17 cellular contexts compared by ENCODE assay signal in genomic region chr2:79782540-79782939, GRCh38.
DNase-seq lines count a peak whose midpoint lies in the region; ATAC-seq lines count a peak whose summit lies in the region.
"Had no signal": no experiment of that assay in that cellular context is flagged by ENCODE, and none has a peak within 500 bp of the region (broad histone marks: within the 10 kb centered on the region; RNA-seq: fewer than 3 reads in every experiment).

No MANE protein-coding gene starts in this region.

- ATAC-seq in effector memory CD8-positive, alpha-beta T cell (replicated peaks) = no peak
- ATAC-seq: Panc1 had no signal

- H2BK5ac ChIP-seq in neuronal stem cell (ENCODE audit: low read length) = no peak overlapping the region

- H3K79me1 ChIP-seq in neuronal stem cell (ENCODE audit: low read depth, low read length) = no peaks in the 10 kb centered on the region

- H2BK12ac ChIP-seq in neuronal stem cell (ENCODE audit: low read length) = no peak overlapping the region

- H3K27me3 ChIP-seq in HUES48 (ENCODE audit: control insufficient read depth, insufficient read depth, low read length) (no peaks in the 10 kb centered on the region), NT2/D1 (ENCODE audit: insufficient read depth, insufficient read length) (no peaks in the 10 kb centered on the region), neuronal stem cell (ENCODE audit: control insufficient read depth in 3 of 3, insufficient read depth in 3 of 3, low read depth in 1 of 3, low read length in 3 of 3) (no peaks in the 10 kb centered on the region), SJCRH30 (peaks cover 5% of the 10 kb centered on the region)
- H3K27me3 ChIP-seq: MG63 had no signal

- H3K9ac ChIP-seq in HUES48 (ENCODE audit: low read depth, low read length) (no peak overlapping the region), NT2/D1 (ENCODE audit: insufficient read length, low read depth) (no peak overlapping the region), neuronal stem cell (ENCODE audit: low read depth, low read length, poor library complexity) (no peak overlapping the region)

- H4K91ac ChIP-seq in neuronal stem cell (ENCODE audit: low read depth, low read length, poor library complexity) = no peak overlapping the region

- H2BK15ac ChIP-seq in neuronal stem cell (ENCODE audit: low read length) = no peak overlapping the region

- peak overlapping the region; percentile 23 for H3K4me2 ChIP-seq in neuronal stem cell (ENCODE audit: insufficient read depth, low read length, poor library complexity, severe bottlenecking)

- no peak overlapping the region for H3K23ac ChIP-seq in neuronal stem cell (ENCODE audit: low read depth, low read length, poor library complexity)

- H2AFZ ChIP-seq in neuronal stem cell (ENCODE audit: low read length) = peak overlapping the region; percentile 52

- peak; percentile 86 for DNase-seq in NT2/D1 (ENCODE audit: low read depth, low spot score)
- peak; percentile 84 for DNase-seq in iPS DF 4.7 (ENCODE audit: extremely low read depth, low spot score)
- peak; percentile 26 for DNase-seq in neuronal stem cell (ENCODE audit: low spot score)
- DNase-seq in T-helper 9 cell = no peak
- DNase-seq in SJCRH30 = no peak
- DNase-seq in effector memory CD8-positive, alpha-beta T cell = no peak
- DNase-seq: C1 segment of cervical spinal cord; CD8-positive, alpha-beta memory T cell; Kasumi-1; MG63; NCI-H1048; NCI-H146; NCI-H2081; NCI-H510A; SW 1271 had no signal

- no peak overlapping the region for H3K4me3 ChIP-seq in HUES48 (ENCODE audit: low read depth, low read length)
- H3K4me3 ChIP-seq in NT2/D1 (ENCODE audit: insufficient read length, low read depth) = no peak overlapping the region
- no peak overlapping the region for H3K4me3 ChIP-seq in neuronal stem cell (ENCODE audit: low read length in 2 of 2)
- no peak overlapping the region for H3K4me3 ChIP-seq in SJCRH30
- H3K4me3 ChIP-seq: MG63 had no signal

- no CpG with 5 or more reads among the region's 3 CpGs for WGBS in neuronal stem cell (ENCODE audit: extremely low coverage in 2 of 2, insufficient read length in 2 of 2, insufficient replicate concordance in 1 of 2), 2 donors

- H3K4ac ChIP-seq in neuronal stem cell (ENCODE audit: low read length) = no peak overlapping the region

- H2BK120ac ChIP-seq in neuronal stem cell (ENCODE audit: low read depth, low read length) = no peak overlapping the region

- H3K27me3 Mint-ChIP-seq in effector memory CD8-positive, alpha-beta T cell = no peaks in the 10 kb centered on the region
- H3K27me3 Mint-ChIP-seq: CD8-positive, alpha-beta memory T cell had no signal

- no peak overlapping the region for H3K14ac ChIP-seq in neuronal stem cell (ENCODE audit: low read length)

- H2AK5ac ChIP-seq in neuronal stem cell (ENCODE audit: low read depth, low read length) = no peak overlapping the region

- H3K4me1 ChIP-seq in HUES48 (ENCODE audit: control insufficient read depth, insufficient read depth, low read length) (peaks cover 17% of the 10 kb centered on the region), NT2/D1 (ENCODE audit: insufficient read depth, insufficient read length) (no peaks in the 10 kb centered on the region), neuronal stem cell (ENCODE audit: control insufficient read depth in 2 of 2, insufficient read depth in 1 of 2, low read depth in 1 of 2, low read length in 2 of 2) (peaks cover 2 to 8% of the 10 kb centered on the region in 2 donors), SJCRH30 (no peaks in the 10 kb centered on the region)

- H3K27ac ChIP-seq in HUES48 (ENCODE audit: low read depth, low read length) (peak overlapping the region; percentile 72), neuronal stem cell (replicated peaks; ENCODE audit: low read length) (peak overlapping the region; percentile 66), SJCRH30 (no peak overlapping the region)

- H3K18ac ChIP-seq in neuronal stem cell (ENCODE audit: low read length) = no peak overlapping the region

- no peak overlapping the region for H3K27ac Mint-ChIP-seq in effector memory CD8-positive, alpha-beta T cell
- H3K27ac Mint-ChIP-seq: CD8-positive, alpha-beta memory T cell had no signal

- H4K8ac ChIP-seq in neuronal stem cell (ENCODE audit: low read depth, low read length) = no peak overlapping the region

- no peak overlapping the region for H3K4me3 Mint-ChIP-seq in effector memory CD8-positive, alpha-beta T cell
- H3K4me3 Mint-ChIP-seq: CD8-positive, alpha-beta memory T cell had no signal

- H3K4me1 Mint-ChIP-seq in effector memory CD8-positive, alpha-beta T cell (ENCODE audit: low read depth in 2 of 2) = no peaks in the 10 kb centered on the region
- H3K4me1 Mint-ChIP-seq: CD8-positive, alpha-beta memory T cell had no signal

- H3K36me3 ChIP-seq in HUES48 (ENCODE audit: control insufficient read depth, insufficient read depth, low read length) (no peaks in the 10 kb centered on the region), NT2/D1 (ENCODE audit: insufficient read depth, insufficient read length, low read length) (no peaks in the 10 kb centered on the region), neuronal stem cell (replicated peaks in 1 of 2; ENCODE audit: control insufficient read depth in 2 of 2, insufficient read depth in 2 of 2, low read length in 2 of 2) (no peaks in the 10 kb centered on the region), SJCRH30 (no peaks in the 10 kb centered on the region)
- H3K36me3 ChIP-seq: MG63 had no signal

- H3K9me3 Mint-ChIP-seq in effector memory CD8-positive, alpha-beta T cell = peaks cover 0 to 2% of the 10 kb centered on the region in 2 donors

- H3K9me3 ChIP-seq in HUES48 (ENCODE audit: control insufficient read depth, insufficient read depth, low read length) = no peaks in the 10 kb centered on the region
- H3K9me3 ChIP-seq in NT2/D1 (ENCODE audit: insufficient read depth, low read length) = no peaks in the 10 kb centered on the region; the same call in 1 of the 2 replicates
- no peaks in the 10 kb centered on the region for H3K9me3 ChIP-seq in neuronal stem cell (replicated peaks in 1 of 2; ENCODE audit: control insufficient read depth in 2 of 2, insufficient read depth in 1 of 2, low read depth in 1 of 2, low read length in 2 of 2)
- H3K9me3 ChIP-seq in SJCRH30 (replicated peaks) = no peaks in the 10 kb centered on the region
- H3K9me3 ChIP-seq: MG63 had no signal

- peaks cover 6% of the 10 kb centered on the region for H3K36me3 Mint-ChIP-seq in effector memory CD8-positive, alpha-beta T cell (ENCODE audit: insufficient read depth)
- H3K36me3 Mint-ChIP-seq: CD8-positive, alpha-beta memory T cell had no signal

Comparison
In these comparisons a context has a peak if more than half of its experiments do, and no peak if none do; other contexts are left out.
1. DNase-seq: peak in NT2/D1 (single experiment), iPS DF 4.7 (single experiment) and neuronal stem cell (single experiment); none in T-helper 9 cell (single experiment), SJCRH30 (0 of 2) and effector memory CD8-positive, alpha-beta T cell (0 of 3).